Comparison of ENCODE assay signal across 12 cellular contexts in the genomic region with DNA sequence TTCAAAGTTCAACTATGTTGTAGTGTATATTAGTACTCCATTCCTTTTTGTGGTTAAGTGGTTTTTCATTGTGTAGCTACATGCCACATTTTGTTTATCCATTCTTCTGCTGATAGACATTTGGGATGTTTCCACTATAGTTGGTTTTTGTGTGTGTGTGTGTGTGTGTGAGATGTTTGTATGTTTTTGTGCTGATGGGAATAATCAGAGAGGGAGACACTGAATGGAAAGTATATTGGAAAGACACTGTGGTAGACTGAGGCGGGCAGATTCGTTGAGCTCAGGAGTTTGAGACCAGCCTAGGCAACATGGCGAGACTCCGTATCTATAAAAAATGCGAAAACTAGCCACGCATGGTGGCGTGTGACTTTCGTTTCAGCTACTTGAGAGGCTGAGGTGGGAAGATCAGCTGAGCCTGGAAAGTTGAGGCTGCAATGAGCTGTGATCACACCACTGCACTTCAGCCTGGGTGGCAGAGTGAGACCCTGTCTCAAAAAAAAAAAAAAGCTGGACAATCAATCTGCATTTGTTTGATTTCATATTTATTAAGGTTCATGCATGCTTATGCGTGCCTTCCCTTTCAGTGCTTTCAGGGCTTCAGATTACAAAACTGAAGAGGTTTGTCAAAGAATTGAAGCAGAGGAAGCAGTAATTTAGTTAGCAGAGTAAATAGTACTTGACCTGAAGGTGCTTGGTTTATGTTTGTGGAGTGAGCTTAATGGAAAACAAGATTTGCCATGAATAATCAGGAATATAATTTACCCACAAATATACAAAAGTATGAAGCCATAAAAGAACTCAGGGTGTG. TPM values are rescaled to one million over a fixed set of nuclear protein-coding genes. Genes with fewer than 3 reads are reported as not detected.
DNase-seq lines count a peak whose midpoint lies in the region; ATAC-seq and TF ChIP-seq lines count a peak whose summit lies in the region.
"Had no signal": no experiment of that assay in that cellular context is flagged by ENCODE, and none has a peak within 500 bp of the region (broad histone marks: within the 10 kb centered on the region; RNA-seq: fewer than 3 reads in every experiment).

No MANE protein-coding gene starts in this region.

- no peak for TF ChIP-seq POLR2A in upper lobe of left lung (IDR thresholded peaks at IDR 0.05)

- intact Hi-C loops in activated naive CD4-positive, alpha-beta T cell treated with anti-CD3 and anti-CD28 coated beads for 36 hours (cut with micrococcal nuclease): loop anchor here (1.0 kb wide), 2 partner anchors 13 to 15 kb away; a partner anchor contains a TSS

- CTCF ChIA-PET in activated naive CD4-positive, alpha-beta T cell treated with anti-CD3 and anti-CD28 coated beads for 36 hours (lab: Charles Lee): interaction anchor here (1.7 to 2.3 kb wide), 4 partner anchors 10 to 28 kb away, joined by 3 to 10 read pairs (median 6); a partner anchor contains a TSS

- H3K9me3 ChIP-seq in upper lobe of left lung: no peaks in the 10 kb centered on the region
- H3K9me3 ChIP-seq: right lobe of liver had no signal

- 65 to 73% methylated on average over 9 of the region's 9 CpGs for WGBS in upper lobe of left lung, 2 donors

- H3K4me1 ChIP-seq in upper lobe of left lung (peaks cover 3 to 16% (median 13%) of the 10 kb centered on the region in 4 donors), foreskin keratinocyte (peaks cover 21% of the 10 kb centered on the region)
- H3K4me1 ChIP-seq: right lobe of liver had no signal

- no peaks in the 10 kb centered on the region for H3K9me3 Mint-ChIP-seq in activated naive CD4-positive, alpha-beta T cell treated with anti-CD3 and anti-CD28 coated beads for 36 hours

- no peaks in the 10 kb centered on the region for H3K27me3 ChIP-seq in upper lobe of left lung
- no peaks in the 10 kb centered on the region for H3K27me3 ChIP-seq in foreskin keratinocyte
- H3K27me3 ChIP-seq: right lobe of liver had no signal

- H3K27ac Mint-ChIP-seq in activated naive CD4-positive, alpha-beta T cell treated with anti-CD3 and anti-CD28 coated beads for 36 hours: peak overlapping the region; percentile 82

- ATAC-seq in upper lobe of left lung (ENCODE audit: low FRiP score in 2 of 2) (peak; percentile 16 to 71), GM21576 (IDR thresholded peaks at IDR 0.05; ENCODE audit: unreplicated experiment) (no peak), foreskin keratinocyte (no peak), GM18519 (IDR thresholded peaks at IDR 0.05; ENCODE audit: low FRiP score, unreplicated experiment) (no peak)

- no peaks in the 10 kb centered on the region for H3K27me3 Mint-ChIP-seq in activated naive CD4-positive, alpha-beta T cell treated with anti-CD3 and anti-CD28 coated beads for 36 hours (ENCODE audit: low read depth)

- peaks cover 24 to 72% (median 58%) of the 10 kb centered on the region in 4 donors for H3K36me3 ChIP-seq in upper lobe of left lung

- TF ChIP-seq EP300 in upper lobe of left lung (IDR thresholded peaks at IDR 0.05): no peak

- no peak for DNase-seq in activated naive CD4-positive, alpha-beta T cell treated with anti-CD3 and anti-CD28 coated beads for 36 hours
- DNase-seq in activated naive CD4-positive, alpha-beta T cell treated with anti-CD3 and anti-CD28 coated beads, Interleukin-2, amount 50 U/mL, for 16 hours: no peak
- DNase-seq in NCI-H774 (lab: John Stamatoyannopoulos, UW) (peak; percentile 68), epithelial cell of prostate (ENCODE audit: low read depth, low spot score) (no peak), upper lobe of left lung (peak in 1 of 2 donors; percentile 48), foreskin keratinocyte (no peak)
- DNase-seq: activated CD8-positive, alpha-beta memory T cell treated with anti-CD3 and anti-CD28 coated beads for 24 hours; GF-D8; NCI-H1092; right lobe of liver had no signal

- TF ChIP-seq CTCF in upper lobe of left lung (IDR thresholded peaks at IDR 0.05) (no peak), foreskin keratinocyte (conservative IDR thresholded peaks at IDR 0.05) (no peak)

- peak overlapping the region; percentile 4 for H3K27ac ChIP-seq in epithelial cell of prostate
- H3K27ac ChIP-seq in upper lobe of left lung: peak overlapping the region; percentile 72 to 80 (median 74)
- H3K27ac ChIP-seq in foreskin keratinocyte: no peak overlapping the region
- H3K27ac ChIP-seq: right lobe of liver had no signal

- peak overlapping the region in 2 of 4 donors; percentile 11 to 20 for H3K4me3 ChIP-seq in upper lobe of left lung
- H3K4me3 ChIP-seq: right lobe of liver had no signal

- peaks cover 59% of the 10 kb centered on the region for H3K4me1 Mint-ChIP-seq in activated naive CD4-positive, alpha-beta T cell treated with anti-CD3 and anti-CD28 coated beads for 36 hours (ENCODE audit: low read depth)

- peaks cover 34% of the 10 kb centered on the region for H3K36me3 Mint-ChIP-seq in activated naive CD4-positive, alpha-beta T cell treated with anti-CD3 and anti-CD28 coated beads for 36 hours (ENCODE audit: low read depth)

- H3K4me3 Mint-ChIP-seq in activated naive CD4-positive, alpha-beta T cell treated with anti-CD3 and anti-CD28 coated beads for 36 hours: no peak overlapping the region

RNA-seq across cellular contexts. Expression of a gene that starts 14.7 kb away (rescaled TPM):
- total RNA-seq in activated naive CD4-positive, alpha-beta T cell treated with anti-CD3 and anti-CD28 coated beads for 36 hours: 10 to 100 TPM; 67.0 to 68.1 TPM
- total RNA-seq in upper lobe of left lung (10 to 100 TPM; 55.1 to 84.0 (median 65.0) TPM), foreskin keratinocyte (63.0 and 64.7 TPM in 2 replicates)
- polyA plus RNA-seq in foreskin keratinocyte: 35.7 and 40.7 TPM in 2 replicates

RNA-seq across cellular contexts. Expression of a gene that starts 22.9 kb away (rescaled TPM):
- total RNA-seq in activated naive CD4-positive, alpha-beta T cell treated with anti-CD3 and anti-CD28 coated beads for 36 hours: 10 to 100 TPM; 27.4 to 28.8 TPM
- total RNA-seq in upper lobe of left lung: 10 to 100 TPM; 16.8 to 34.9 (median 19.4) TPM
- total RNA-seq in foreskin keratinocyte: 56.7 and 58.9 TPM in 2 replicates
- 92.7 and 96.6 TPM in 2 replicates for polyA plus RNA-seq in foreskin keratinocyte

RNA-seq across cellular contexts. Expression of a gene that starts 26.5 kb away (rescaled TPM):
- total RNA-seq in activated naive CD4-positive, alpha-beta T cell treated with anti-CD3 and anti-CD28 coated beads for 36 hours: 10 to 100 TPM; 25.8 to 26.7 TPM
- total RNA-seq in upper lobe of left lung (100 to 1,000 TPM in 4 of 6 donors, 10 to 100 TPM in 2; 54.9 to 202 (median 109) TPM), foreskin keratinocyte (41.7 and 41.8 TPM in 2 replicates)
- polyA plus RNA-seq in foreskin keratinocyte: 38.8 and 44.9 TPM in 2 replicates

RNA-seq across cellular contexts. Expression of a gene that starts 52.5 kb away (rescaled TPM):
- 100 to 1,000 TPM; 102 to 127 TPM for total RNA-seq in activated naive CD4-positive, alpha-beta T cell treated with anti-CD3 and anti-CD28 coated beads for 36 hours
- total RNA-seq in upper lobe of left lung: 10 to 100 TPM; 26.4 to 92.2 (median 38.3) TPM
- 10.0 and 10.2 TPM in 2 replicates for total RNA-seq in foreskin keratinocyte
- polyA plus RNA-seq in foreskin keratinocyte: 8.2 and 8.8 TPM in 2 replicates

Comparison
In these comparisons a context has a peak if more than half of its experiments do, and no peak if none do; other contexts are left out.
1. ATAC-seq: peak in upper lobe of left lung (2 of 2); none in GM21576 (single experiment), foreskin keratinocyte (single experiment) and GM18519 (single experiment).